Comparison of ENCODE assay signal across 8 cellular contexts in the genomic region with DNA sequence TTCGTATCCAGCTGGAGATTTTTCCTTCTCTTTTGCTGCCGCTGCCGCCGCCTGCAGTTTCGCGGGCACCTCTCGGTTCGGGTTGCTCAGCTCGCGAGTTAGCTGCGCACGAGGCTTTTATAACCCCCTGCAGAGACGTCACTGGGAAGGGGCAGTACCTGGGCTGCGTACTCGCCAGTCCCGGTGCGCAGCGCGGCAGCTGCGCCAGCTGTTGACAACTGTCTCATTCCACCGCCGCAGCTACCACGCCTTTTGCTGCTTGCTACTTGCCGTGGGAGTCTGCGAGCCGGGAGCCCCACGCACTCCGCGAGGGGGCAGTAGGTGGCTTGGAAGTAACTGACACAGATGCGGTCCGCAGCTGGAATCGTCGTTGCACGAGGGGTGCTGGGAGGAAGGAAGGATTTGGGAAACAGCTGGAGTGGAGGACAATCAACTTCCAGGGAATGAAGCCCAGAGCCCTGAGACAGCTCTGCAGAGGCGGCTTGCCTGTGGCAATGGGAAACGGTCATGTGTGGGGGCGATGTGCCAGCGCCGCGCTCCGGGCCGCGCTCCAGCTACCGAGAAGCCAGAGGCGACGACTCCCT. TPM values are rescaled to one million over a fixed set of nuclear protein-coding genes. Genes with fewer than 3 reads are reported as not detected.
DNase-seq lines count a peak whose midpoint lies in the region; ATAC-seq and TF ChIP-seq lines count a peak whose summit lies in the region.

A gene with protein sequence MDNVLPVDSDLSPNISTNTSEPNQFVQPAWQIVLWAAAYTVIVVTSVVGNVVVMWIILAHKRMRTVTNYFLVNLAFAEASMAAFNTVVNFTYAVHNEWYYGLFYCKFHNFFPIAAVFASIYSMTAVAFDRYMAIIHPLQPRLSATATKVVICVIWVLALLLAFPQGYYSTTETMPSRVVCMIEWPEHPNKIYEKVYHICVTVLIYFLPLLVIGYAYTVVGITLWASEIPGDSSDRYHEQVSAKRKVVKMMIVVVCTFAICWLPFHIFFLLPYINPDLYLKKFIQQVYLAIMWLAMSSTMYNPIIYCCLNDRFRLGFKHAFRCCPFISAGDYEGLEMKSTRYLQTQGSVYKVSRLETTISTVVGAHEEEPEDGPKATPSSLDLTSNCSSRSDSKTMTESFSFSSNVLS (minus strand): TSS at position 93 of the 584 bp plus-strand sequence. CDS start 586 bp downstream, outside the sequence.

- WGBS in adrenal gland, 4 donors: 0 to 3% (median 1%) methylated on average over 12 to 46 of the region's 46 CpGs

- TF ChIP-seq POLR2A in adrenal gland (IDR thresholded peaks at IDR 0.05): no peak

- peak; percentile 57; the same call in 1 of the 2 replicates for TF ChIP-seq CTCF in PC-9 (conservative IDR thresholded peaks at IDR 0.05)
- TF ChIP-seq CTCF in adrenal gland (IDR thresholded peaks at IDR 0.05): peak; percentile 22 to 48 (median 37)

- peak within 1 kb of the TSS; percentile 95 for H3K4me2 ChIP-seq in PC-9

- CTCF ChIA-PET in PC-9 (lab: Charles Lee): no interaction called here

- DNase-seq in SHP77 (lab: John Stamatoyannopoulos, UW) (peak; percentile 10 to 12), SHP77 treated with DMSO at 0.1 percent for 48 hours (lab: John Stamatoyannopoulos, UW) (no peak), PC-9 (peak; percentile 38 to 54), adrenal gland (peak; percentile 41 to 80 (median 60)), left ventricle myocardium superior (peak; percentile 77), putamen (ENCODE audit: low spot score) (peak; percentile 60)
- no peak for DNase-seq in NK-92 treated with Interleukin-12 subunit alpha and Interleukin-12 subunit beta, amount 100 ng/mL, for 24 hours (lab: John Stamatoyannopoulos, UW)

- H3K4me1 ChIP-seq in PC-9 (replicated peaks; ENCODE audit: insufficient read depth): peaks cover 6% of the 10 kb centered on the region
- peaks cover 15 to 19% of the 10 kb centered on the region in 2 donors for H3K4me1 ChIP-seq in adrenal gland (replicated peaks in 1 of 2)

- H3K9me3 ChIP-seq in PC-9 (ENCODE audit: insufficient read depth, low read depth): no peaks in the 10 kb centered on the region
- H3K9me3 ChIP-seq in adrenal gland (replicated peaks in 1 of 3): no peaks in the 10 kb centered on the region

- peak within 1 kb of the TSS; percentile 86 for H2AFZ ChIP-seq in PC-9

- H3F3A ChIP-seq in PC-9 (ENCODE audit: insufficient read depth, low read depth): no peaks in the 10 kb centered on the region

- H3K4me3 ChIP-seq in PC-9 (peak within 1 kb of the TSS; percentile 72), adrenal gland (peak within 1 kb of the TSS in 2 of 4 donors; percentile 9 to 42)

- peak; percentile 83 for ATAC-seq in HG02852 (IDR thresholded peaks at IDR 0.05; ENCODE audit: unreplicated experiment)
- ATAC-seq in left ventricle myocardium superior: peak; percentile 79

- H3K27me3 ChIP-seq in PC-9 (ENCODE audit: insufficient read depth, low read depth) (peaks cover 34% of the 10 kb centered on the region; the same call in 1 of the 2 replicates), adrenal gland (peaks cover 37% of the 10 kb centered on the region)

- no peaks in the 10 kb centered on the region for H3K36me3 ChIP-seq in PC-9 (ENCODE audit: low read depth)
- H3K36me3 ChIP-seq in adrenal gland (replicated peaks in 1 of 2): no peaks in the 10 kb centered on the region

- POLR2A ChIA-PET in PC-9 (lab: Charles Lee; ENCODE audit: unreplicated experiment): interaction anchor here (0.6 kb wide), 2 partner anchors 155 to 503 kb away, joined by 3 to 4 read pairs; no protein-coding TSS in a partner anchor

- BruUV-seq in PC-9 (replicated peaks; lab: Mats Ljungman, UMichigan): no TSS peak

- no peak within 1 kb of the TSS for H3K27ac ChIP-seq in PC-9
- H3K27ac ChIP-seq in adrenal gland: no peak within 1 kb of the TSS

- no peaks in the 10 kb centered on the region for H3K9me2 ChIP-seq in PC-9 (ENCODE audit: insufficient read depth)

- H4K20me1 ChIP-seq in PC-9 (ENCODE audit: insufficient read depth): no peaks in the 10 kb centered on the region

- no peaks in the 10 kb centered on the region for H3K79me2 ChIP-seq in PC-9 (ENCODE audit: low read depth)

- intact Hi-C loops in PC-9 (cut with micrococcal nuclease; ENCODE audit: unreplicated experiment): loop anchor here (1.0 kb wide), 1 partner anchor 205 kb away; no protein-coding TSS in a partner anchor
- intact Hi-C loops in adrenal gland (cut with DNase I): loop anchor here in 1 of 2 donors (10.0 kb wide), 1 partner anchor 195 kb away; no protein-coding TSS in a partner anchor
- intact Hi-C loops in left ventricle myocardium superior (cut with micrococcal nuclease): no loop called here

RNA-seq across cellular contexts. Expression of the gene that starts here (rescaled TPM):
- total RNA-seq in PC-9 (2021) (not detected in 2 replicates), adrenal gland (1 to 10 TPM in 2 of 8 donors, under 1 TPM in 5, not detected in 1; 0.28 to 1.9 (median 0.57) TPM), left ventricle myocardium superior (0.07 TPM)
- polyA plus RNA-seq in adrenal gland: under 1 TPM; 0.15 to 0.88 (median 0.32) TPM

Comparison
In these comparisons a context has a peak if more than half of its experiments do, and no peak if none do; other contexts are left out.
1. DNase-seq: peak in SHP77 (2 of 2), adrenal gland (7 of 7) and putamen (single experiment); none in SHP77 treated with DMSO at 0.1 percent for 48 hours (single experiment) and NK-92 treated with Interleukin-12 subunit alpha and Interleukin-12 subunit beta, amount 100 ng/mL, for 24 hours (single experiment).
2. Peak in DNase-seq, H3K4me3 ChIP-seq and H3K4me2 ChIP-seq in PC-9; RNA of the gene not detected or under 1 TPM.
3. Peak in DNase-seq and ATAC-seq in left ventricle myocardium superior; RNA of the gene not detected or under 1 TPM.